8 cellular contexts compared by ENCODE assay signal in genomic region chr16:75097941-75098897, GRCh38. TPM values are rescaled to one million over a fixed set of nuclear protein-coding genes. Genes with fewer than 3 reads are reported as not detected.
DNase-seq lines count a peak whose midpoint lies in the region; ATAC-seq and TF ChIP-seq lines count a peak whose summit lies in the region.

No MANE protein-coding gene starts in this region.

- H3F3A ChIP-seq in SK-N-SH (replicated peaks; ENCODE audit: insufficient read depth): no peaks in the 10 kb centered on the region

- 69 to 83% methylated on average over 15 of the region's 15 CpGs for WGBS in lung, 2 donors
- 66% methylated on average over 12 of the region's 15 CpGs for WGBS in suprapubic skin
- 87% methylated on average over 12 of the region's 15 CpGs for WGBS in SK-N-SH (ENCODE audit: low lambda C conversion rate)

- H3K79me2 ChIP-seq in SK-N-SH (ENCODE audit: insufficient read depth): peaks cover 5% of the 10 kb centered on the region; the same call in 1 of the 2 replicates

- no peak overlapping the region for H2AFZ ChIP-seq in SK-N-SH (ENCODE audit: low read depth)

- H3K27me3 ChIP-seq in lung (ENCODE audit: control insufficient read depth, insufficient read depth) (no peaks in the 10 kb centered on the region), suprapubic skin (no peaks in the 10 kb centered on the region), SK-N-SH (ENCODE audit: insufficient read depth) (no peaks in the 10 kb centered on the region)

- peak overlapping the region in 1 of 2 donors; percentile 78 for H3K27ac ChIP-seq in lung (ENCODE audit: low read depth in 1 of 2, low read length in 1 of 2)
- H3K27ac ChIP-seq in suprapubic skin: peak overlapping the region; percentile 77
- no peak overlapping the region; a peak in 1 of 4 replicates for H3K27ac ChIP-seq in SK-N-SH (ENCODE audit: low read depth in 2 of 2, low read length in 1 of 2)

- H3K36me3 ChIP-seq in lung (ENCODE audit: control insufficient read depth in 2 of 2, insufficient read depth in 2 of 2, low read length in 2 of 2) (peaks cover 0 to 12% of the 10 kb centered on the region in 2 donors), suprapubic skin (peaks cover 3% of the 10 kb centered on the region), SK-N-SH (replicated peaks in 1 of 2; ENCODE audit: control insufficient read depth in 1 of 2, insufficient read depth in 2 of 2, low read length in 1 of 2) (no peaks in the 10 kb centered on the region)

- peaks cover 14% of the 10 kb centered on the region for H4K20me1 ChIP-seq in SK-N-SH (ENCODE audit: insufficient read depth)

- CTCF ChIA-PET in SK-N-SH (lab: Yijun Ruan, JAX): interaction anchor here (0.6 to 8.7 kb wide), 5 partner anchors 12 to 457 kb away, joined by 4 to 56 read pairs (median 4); partner anchors contain the start of gene ZNRF1

- TF ChIP-seq RAD21 in SK-N-SH (IDR thresholded peaks at IDR 0.05; ENCODE audit: low read length): no peak

- no peaks in the 10 kb centered on the region for H3K9me3 ChIP-seq in lung (ENCODE audit: control insufficient read depth in 2 of 2, insufficient read depth in 1 of 2, low read length in 1 of 2)
- H3K9me3 ChIP-seq in suprapubic skin: no peaks in the 10 kb centered on the region
- H3K9me3 ChIP-seq in SK-N-SH: no peaks in the 10 kb centered on the region

- no peak for TF ChIP-seq POLR2A in suprapubic skin (IDR thresholded peaks at IDR 0.05)

- TF ChIP-seq EP300 in suprapubic skin (IDR thresholded peaks at IDR 0.05) (no peak), SK-N-SH (IDR thresholded peaks at IDR 0.05; ENCODE audit: borderline replicate concordance in 1 of 2, low read depth in 1 of 2, low read length in 1 of 2) (no peak)

- no peak overlapping the region for H3K4me2 ChIP-seq in SK-N-SH

- no peaks in the 10 kb centered on the region for H3K9me2 ChIP-seq in SK-N-SH

- TF ChIP-seq CTCF in lung (IDR thresholded peaks at IDR 0.05; ENCODE audit: control extremely low read depth, extremely low read depth) (no peak), suprapubic skin (IDR thresholded peaks at IDR 0.05) (no peak), SK-N-SH (IDR thresholded peaks at IDR 0.05) (no peak)

- H3K9ac ChIP-seq in SK-N-SH: no peak overlapping the region

- no peak overlapping the region for H3K4me3 ChIP-seq in lung
- no peak overlapping the region for H3K4me3 ChIP-seq in suprapubic skin
- H3K4me3 ChIP-seq in SK-N-SH (ENCODE audit: low read depth in 2 of 2, low read length in 1 of 2): no peak overlapping the region

- DNase-seq in C1 segment of cervical spinal cord (lab: John Stamatoyannopoulos, UW): peak in 9 of 14 donors; percentile 6 to 61 (median 31)
- peak; percentile 40 for DNase-seq in activated CD8-positive, alpha-beta memory T cell treated with anti-CD3 and anti-CD28 coated beads, Interleukin-2, amount 50 U/mL, for 1 hour (ENCODE audit: extremely low read depth)
- peak; percentile 60 for DNase-seq in lung (ENCODE audit: low spot score)
- DNase-seq in suprapubic skin (ENCODE audit: low spot score in 2 of 2): no peak
- no peak for DNase-seq in cortex of kidney (lab: John Stamatoyannopoulos, UW)
- DNase-seq in SK-N-SH: no peak

- POLR2A ChIA-PET in SK-N-SH (lab: Yijun Ruan, JAX): no interaction called here

- H3K4me1 ChIP-seq in lung (ENCODE audit: control insufficient read depth in 2 of 2, insufficient read depth in 2 of 2, low read length in 2 of 2) (peaks cover 0 to 29% of the 10 kb centered on the region in 2 donors), suprapubic skin (peaks cover 62% of the 10 kb centered on the region), SK-N-SH (ENCODE audit: control insufficient read depth in 1 of 2, insufficient read depth in 2 of 2, low read depth in 1 of 2, low read length in 1 of 2) (peaks cover 17 to 27% of the 10 kb centered on the region in 2 experiments; a peak in 3 of 4 replicates)

- ATAC-seq in HG02885 (IDR thresholded peaks at IDR 0.05; ENCODE audit: poor library complexity, unreplicated experiment): peak; percentile 74
- ATAC-seq in lung (ENCODE audit: insufficient read depth, low FRiP score): peak; percentile 47
- ATAC-seq in GM18907 (IDR thresholded peaks at IDR 0.05; ENCODE audit: unreplicated experiment): no peak

TF ChIP-seq in SK-N-SH, 30 proteins besides CTCF, POLR2A, EP300 and RAD21 (continues in another document):
- no peak for TF ChIP-seq TCF12 (IDR thresholded peaks at IDR 0.05)
- no peak for TF ChIP-seq FOSL2 (IDR thresholded peaks at IDR 0.05; ENCODE audit: borderline replicate concordance, low read depth)
- no peak for TF ChIP-seq TEAD4 (IDR thresholded peaks at IDR 0.05; ENCODE audit: borderline replicate concordance, insufficient read depth)
- no peak for TF ChIP-seq GABPA (IDR thresholded peaks at IDR 0.05; ENCODE audit: low read depth)
- TF ChIP-seq, protein P1, sequence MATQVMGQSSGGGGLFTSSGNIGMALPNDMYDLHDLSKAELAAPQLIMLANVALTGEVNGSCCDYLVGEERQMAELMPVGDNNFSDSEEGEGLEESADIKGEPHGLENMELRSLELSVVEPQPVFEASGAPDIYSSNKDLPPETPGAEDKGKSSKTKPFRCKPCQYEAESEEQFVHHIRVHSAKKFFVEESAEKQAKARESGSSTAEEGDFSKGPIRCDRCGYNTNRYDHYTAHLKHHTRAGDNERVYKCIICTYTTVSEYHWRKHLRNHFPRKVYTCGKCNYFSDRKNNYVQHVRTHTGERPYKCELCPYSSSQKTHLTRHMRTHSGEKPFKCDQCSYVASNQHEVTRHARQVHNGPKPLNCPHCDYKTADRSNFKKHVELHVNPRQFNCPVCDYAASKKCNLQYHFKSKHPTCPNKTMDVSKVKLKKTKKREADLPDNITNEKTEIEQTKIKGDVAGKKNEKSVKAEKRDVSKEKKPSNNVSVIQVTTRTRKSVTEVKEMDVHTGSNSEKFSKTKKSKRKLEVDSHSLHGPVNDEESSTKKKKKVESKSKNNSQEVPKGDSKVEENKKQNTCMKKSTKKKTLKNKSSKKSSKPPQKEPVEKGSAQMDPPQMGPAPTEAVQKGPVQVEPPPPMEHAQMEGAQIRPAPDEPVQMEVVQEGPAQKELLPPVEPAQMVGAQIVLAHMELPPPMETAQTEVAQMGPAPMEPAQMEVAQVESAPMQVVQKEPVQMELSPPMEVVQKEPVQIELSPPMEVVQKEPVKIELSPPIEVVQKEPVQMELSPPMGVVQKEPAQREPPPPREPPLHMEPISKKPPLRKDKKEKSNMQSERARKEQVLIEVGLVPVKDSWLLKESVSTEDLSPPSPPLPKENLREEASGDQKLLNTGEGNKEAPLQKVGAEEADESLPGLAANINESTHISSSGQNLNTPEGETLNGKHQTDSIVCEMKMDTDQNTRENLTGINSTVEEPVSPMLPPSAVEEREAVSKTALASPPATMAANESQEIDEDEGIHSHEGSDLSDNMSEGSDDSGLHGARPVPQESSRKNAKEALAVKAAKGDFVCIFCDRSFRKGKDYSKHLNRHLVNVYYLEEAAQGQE (IDR thresholded peaks at IDR 0.05; ENCODE audit: low read depth, low read length): no peak
- no peak for TF ChIP-seq ELF1 (IDR thresholded peaks at IDR 0.05)
- TF ChIP-seq NRF1 (IDR thresholded peaks at IDR 0.05; ENCODE audit: low read depth, low read length): no peak
- TF ChIP-seq YY1 (IDR thresholded peaks at IDR 0.05; ENCODE audit: low read depth): no peak
- no peak for TF ChIP-seq POLR2AphosphoS5 (IDR thresholded peaks at IDR 0.05; ENCODE audit: low read depth, low read length)
- TF ChIP-seq, protein P2, sequence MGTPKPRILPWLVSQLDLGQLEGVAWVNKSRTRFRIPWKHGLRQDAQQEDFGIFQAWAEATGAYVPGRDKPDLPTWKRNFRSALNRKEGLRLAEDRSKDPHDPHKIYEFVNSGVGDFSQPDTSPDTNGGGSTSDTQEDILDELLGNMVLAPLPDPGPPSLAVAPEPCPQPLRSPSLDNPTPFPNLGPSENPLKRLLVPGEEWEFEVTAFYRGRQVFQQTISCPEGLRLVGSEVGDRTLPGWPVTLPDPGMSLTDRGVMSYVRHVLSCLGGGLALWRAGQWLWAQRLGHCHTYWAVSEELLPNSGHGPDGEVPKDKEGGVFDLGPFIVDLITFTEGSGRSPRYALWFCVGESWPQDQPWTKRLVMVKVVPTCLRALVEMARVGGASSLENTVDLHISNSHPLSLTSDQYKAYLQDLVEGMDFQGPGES (IDR thresholded peaks at IDR 0.05; ENCODE audit: low read depth, low read length): no peak
- TF ChIP-seq CHD2 (IDR thresholded peaks at IDR 0.05; ENCODE audit: low read length, partially characterized antibody): no peak
- TF ChIP-seq, protein P3, sequence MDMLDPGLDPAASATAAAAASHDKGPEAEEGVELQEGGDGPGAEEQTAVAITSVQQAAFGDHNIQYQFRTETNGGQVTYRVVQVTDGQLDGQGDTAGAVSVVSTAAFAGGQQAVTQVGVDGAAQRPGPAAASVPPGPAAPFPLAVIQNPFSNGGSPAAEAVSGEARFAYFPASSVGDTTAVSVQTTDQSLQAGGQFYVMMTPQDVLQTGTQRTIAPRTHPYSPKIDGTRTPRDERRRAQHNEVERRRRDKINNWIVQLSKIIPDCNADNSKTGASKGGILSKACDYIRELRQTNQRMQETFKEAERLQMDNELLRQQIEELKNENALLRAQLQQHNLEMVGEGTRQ (IDR thresholded peaks at IDR 0.05; ENCODE audit: borderline replicate concordance, low read depth, low read length): no peak
- TF ChIP-seq JUND (IDR thresholded peaks at IDR 0.05): no peak
- no peak for TF ChIP-seq SMC3 (IDR thresholded peaks at IDR 0.05; ENCODE audit: low read depth, low read length)

RNA-seq across cellular contexts. Expression of gene LDHD, which starts 18.4 kb away (rescaled TPM):
- total RNA-seq in lung (10 to 100 TPM in 1 of 2 donors, 1 to 10 TPM in 1; 7.0 to 17.0 TPM), suprapubic skin (10 to 100 TPM; 10.7 to 19.2 (median 14.0) TPM)
- polyA plus RNA-seq in lung (1 to 10 TPM; 4.3 to 9.2 TPM), SK-N-SH (2012; rRNA removed) (0.53 and 0.70 TPM in 2 replicates)
- 0.15 and 0.25 TPM in 2 replicates for polyA plus RNA-seq in SK-N-SH (2012; cell fraction: cytosol; rRNA removed)
- 1.4 TPM in 2 replicates for polyA plus RNA-seq in SK-N-SH (2012; cell fraction: nucleus; rRNA removed)

RNA-seq across cellular contexts. Expression of gene ZFP1, which starts 50.1 kb away (rescaled TPM):
- total RNA-seq in lung: 10 to 100 TPM in 1 of 2 donors, 1 to 10 TPM in 1; 8.7 to 18.4 TPM
- 1 to 10 TPM; 3.3 to 3.5 TPM for polyA plus RNA-seq in lung
- total RNA-seq in suprapubic skin: 1 to 10 TPM; 4.4 to 8.7 (median 6.8) TPM
- 3.0 and 3.7 TPM in 2 replicates for polyA plus RNA-seq in SK-N-SH (2012; rRNA removed)
- 4.5 and 4.6 TPM in 2 replicates for polyA plus RNA-seq in SK-N-SH (2012; cell fraction: cytosol; rRNA removed)
- 1.7 and 3.6 TPM in 2 replicates for polyA plus RNA-seq in SK-N-SH (2012; cell fraction: nucleus; rRNA removed)

Comparison
In these comparisons a context has a peak if more than half of its experiments do, and no peak if none do; other contexts are left out.
1. DNase-seq: peak in C1 segment of cervical spinal cord (9 of 14), activated CD8-positive, alpha-beta memory T cell treated with anti-CD3 and anti-CD28 coated beads, Interleukin-2, amount 50 U/mL, for 1 hour (single experiment) and lung (single experiment); none in suprapubic skin (0 of 2), cortex of kidney (single experiment) and SK-N-SH (single experiment).